In genomic region chr7:117399820-117400422, GRCh38 we compare ENCODE assay signal across 11 cellular contexts. TPM values are rescaled to one million over a fixed set of nuclear protein-coding genes. Genes with fewer than 3 reads are reported as not detected.
DNase-seq lines count a peak whose midpoint lies in the region; TF ChIP-seq lines count a peak whose summit lies in the region.
"Had no signal": no experiment of that assay in that cellular context is flagged by ENCODE, and none has a peak within 500 bp of the region (broad histone marks: within the 10 kb centered on the region; RNA-seq: fewer than 3 reads in every experiment).

No MANE protein-coding gene starts in this region.

- no peaks in the 10 kb centered on the region for H3K4me1 Mint-ChIP-seq in endothelial cell (ENCODE audit: unreplicated experiment)
- H3K4me1 Mint-ChIP-seq: activated naive CD4-positive, alpha-beta T cell treated with anti-CD3 and anti-CD28 coated beads, Interleukin-2, amount 50 U/mL, for 24 hours; memory B cell had no signal

- peak; percentile 56 for TF ChIP-seq CTCF in endothelial cell (IDR thresholded peaks at IDR 0.05; ENCODE audit: unreplicated experiment)

- DNase-seq in NOMO-1 treated with DMSO at 0.1 percent for 48 hours (lab: John Stamatoyannopoulos, UW; ENCODE audit: unreplicated experiment) (peak; percentile 2), NOMO-1 treated with dmso at 0.1 percent for 144 hours (lab: John Stamatoyannopoulos, UW; ENCODE audit: unreplicated experiment) (no peak), NCI-H69 (lab: John Stamatoyannopoulos, UW) (peak; percentile 27), endothelial cell (ENCODE audit: low spot score) (no peak), superior temporal gyrus (ENCODE audit: extremely low spot score) (peak; percentile 59), C1 segment of cervical spinal cord (lab: John Stamatoyannopoulos, UW) (no peak)
- DNase-seq in stimulated activated CD4-positive, alpha-beta T cell treated with anti-CD3 and anti-CD28 coated beads, Interleukin-15, amount 100 ng/mL, for 24 hours: no peak
- no peak for DNase-seq in stimulated activated CD4-positive, alpha-beta T cell treated with anti-CD3 and anti-CD28 coated beads, Interleukin-12 subunit alpha, Interleukin-12 subunit beta, amount 100 ng/mL, for 4 hours

- H3K9me3 Mint-ChIP-seq in endothelial cell (ENCODE audit: unreplicated experiment): no peaks in the 10 kb centered on the region
- H3K9me3 Mint-ChIP-seq: memory B cell had no signal

- no peak overlapping the region for H3K4me3 Mint-ChIP-seq in endothelial cell (ENCODE audit: unreplicated experiment)
- H3K4me3 Mint-ChIP-seq: activated naive CD4-positive, alpha-beta T cell treated with anti-CD3 and anti-CD28 coated beads, Interleukin-2, amount 50 U/mL, for 24 hours; memory B cell had no signal

- H3K36me3 Mint-ChIP-seq in endothelial cell (ENCODE audit: low read depth, unreplicated experiment): no peaks in the 10 kb centered on the region
- H3K36me3 Mint-ChIP-seq: activated naive CD4-positive, alpha-beta T cell treated with anti-CD3 and anti-CD28 coated beads, Interleukin-2, amount 50 U/mL, for 24 hours; memory B cell had no signal

- no peaks in the 10 kb centered on the region for H3K27me3 Mint-ChIP-seq in endothelial cell (ENCODE audit: unreplicated experiment)
- H3K27me3 Mint-ChIP-seq: activated naive CD4-positive, alpha-beta T cell treated with anti-CD3 and anti-CD28 coated beads, Interleukin-2, amount 50 U/mL, for 24 hours; memory B cell had no signal

- no peak overlapping the region for H3K27ac Mint-ChIP-seq in endothelial cell (ENCODE audit: unreplicated experiment)
- H3K27ac Mint-ChIP-seq: activated naive CD4-positive, alpha-beta T cell treated with anti-CD3 and anti-CD28 coated beads, Interleukin-2, amount 50 U/mL, for 24 hours; memory B cell had no signal

RNA-seq across cellular contexts. Expression of gene ASZ1, which starts 27.4 kb away (rescaled TPM):
- not detected for total RNA-seq in endothelial cell (ENCODE audit: unreplicated experiment)
- total RNA-seq: Right ventricle myocardium inferior had no signal

Comparison
In these comparisons a context has a peak if more than half of its experiments do, and no peak if none do; other contexts are left out.
1. DNase-seq: peak in NOMO-1 treated with DMSO at 0.1 percent for 48 hours (single experiment), NCI-H69 (single experiment) and superior temporal gyrus (single experiment); none in NOMO-1 treated with dmso at 0.1 percent for 144 hours (single experiment), endothelial cell (single experiment), stimulated activated CD4-positive, alpha-beta T cell treated with anti-CD3 and anti-CD28 coated beads, Interleukin-15, amount 100 ng/mL, for 24 hours (single experiment), C1 segment of cervical spinal cord (0 of 14) and stimulated activated CD4-positive, alpha-beta T cell treated with anti-CD3 and anti-CD28 coated beads, Interleukin-12 subunit alpha, Interleukin-12 subunit beta, amount 100 ng/mL, for 4 hours (single experiment).